ENCODE assay signal across 16 cellular contexts in the genomic region with DNA sequence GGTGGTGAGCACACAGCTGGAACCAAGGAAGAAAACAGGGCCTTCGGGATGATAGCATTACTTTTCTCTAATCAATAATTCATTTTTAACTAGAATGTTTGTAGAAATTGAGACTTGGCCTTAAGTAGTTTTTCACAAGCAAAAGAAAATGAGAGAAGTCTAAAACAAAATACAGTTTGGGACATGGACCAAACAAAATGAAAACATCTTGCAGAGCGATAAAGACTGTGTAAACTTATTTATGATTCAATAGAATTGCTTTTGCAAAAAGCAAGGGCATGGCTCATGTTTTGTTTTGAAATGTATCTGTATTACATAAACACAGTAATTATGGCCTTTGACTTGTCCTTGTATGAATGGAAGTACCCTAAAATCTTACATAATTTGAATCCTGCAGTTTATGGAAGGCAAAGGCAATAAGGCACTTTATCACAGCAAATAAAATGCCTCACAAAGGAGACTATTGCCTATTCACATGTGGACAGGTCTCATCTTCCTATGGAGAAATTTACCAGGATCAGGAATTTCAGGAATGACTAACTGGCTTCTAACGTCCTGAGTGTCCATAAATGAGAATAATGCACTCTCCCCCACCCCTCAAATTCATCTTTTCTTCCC.
DNase-seq lines count a peak whose midpoint lies in the region; TF ChIP-seq lines count a peak whose summit lies in the region.
"Had no signal": no experiment of that assay in that cellular context is flagged by ENCODE, and none has a peak within 500 bp of the region (broad histone marks: within the 10 kb centered on the region; RNA-seq: fewer than 3 reads in every experiment).

No MANE protein-coding gene starts in this region.

- H3K27ac ChIP-seq in PC-9 (peak overlapping the region; percentile 61), neuronal stem cell (replicated peaks; ENCODE audit: low read length) (no peak overlapping the region), uterus (peak overlapping the region; percentile 82 to 86)

- TF ChIP-seq CTCF in PC-9 (conservative IDR thresholded peaks at IDR 0.05), result no peak
- TF ChIP-seq CTCF in uterus (IDR thresholded peaks at IDR 0.05), result no peak
- TF ChIP-seq CTCF in GM20000 (IDR thresholded peaks at IDR 0.05; ENCODE audit: extremely low read depth, missing control alignments), result no peak

- no peak overlapping the region for H3K9ac ChIP-seq in neuronal stem cell (ENCODE audit: low read depth, low read length, poor library complexity)

- H4K8ac ChIP-seq in neuronal stem cell (ENCODE audit: low read depth, low read length), result no peak overlapping the region

- H2BK15ac ChIP-seq in neuronal stem cell (ENCODE audit: low read length), result no peak overlapping the region

- H3K9me3 Mint-ChIP-seq in dendritic cell treated with granulocyte-macrophage colony-stimulating factor and Interleukin-4, amounts not matched to agents 40 ng/mL and 50 ng/mL, for 4 days, result no peaks in the 10 kb centered on the region
- H3K9me3 Mint-ChIP-seq: activated naive CD4-positive, alpha-beta T cell treated with anti-CD3 and anti-CD28 coated beads, Interleukin-2, amount 10 ng/mL, durations not matched to agents 7 days and 5 days; CD8-positive, alpha-beta memory T cell had no signal

- no peak overlapping the region for H2AK5ac ChIP-seq in neuronal stem cell (ENCODE audit: low read depth, low read length)

- H3F3A ChIP-seq in PC-9 (ENCODE audit: insufficient read depth, low read depth), result peaks cover 15% of the 10 kb centered on the region; the same call in 1 of the 2 replicates

- H3K18ac ChIP-seq in neuronal stem cell (ENCODE audit: low read length), result no peak overlapping the region

- no peak for TF ChIP-seq POLR2A in uterus (IDR thresholded peaks at IDR 0.05)

- H3K36me3 Mint-ChIP-seq in dendritic cell treated with granulocyte-macrophage colony-stimulating factor and Interleukin-4, amounts not matched to agents 40 ng/mL and 50 ng/mL, for 4 days (ENCODE audit: low read depth), result no peaks in the 10 kb centered on the region
- H3K36me3 Mint-ChIP-seq: activated naive CD4-positive, alpha-beta T cell treated with anti-CD3 and anti-CD28 coated beads, Interleukin-2, amount 10 ng/mL, durations not matched to agents 7 days and 5 days had no signal

- no TSS peak for BruUV-seq in PC-9 (replicated peaks; lab: Mats Ljungman, UMichigan)

- no peaks in the 10 kb centered on the region for H3K79me1 ChIP-seq in neuronal stem cell (ENCODE audit: low read depth, low read length)

- no peaks in the 10 kb centered on the region for H3K27me3 Mint-ChIP-seq in dendritic cell treated with granulocyte-macrophage colony-stimulating factor and Interleukin-4, amounts not matched to agents 40 ng/mL and 50 ng/mL, for 4 days
- H3K27me3 Mint-ChIP-seq: activated naive CD4-positive, alpha-beta T cell treated with anti-CD3 and anti-CD28 coated beads, Interleukin-2, amount 10 ng/mL, durations not matched to agents 7 days and 5 days; progenitor cell of endocrine pancreas had no signal

- no peak overlapping the region; the same call in 1 of the 2 replicates for H3K4me3 ChIP-seq in PC-9
- H3K4me3 ChIP-seq in neuronal stem cell (ENCODE audit: low read length in 2 of 2), result no peak overlapping the region
- H3K4me3 ChIP-seq in uterus, result no peak overlapping the region

- H3K4me2 ChIP-seq in PC-9 (peak overlapping the region; percentile 45), neuronal stem cell (ENCODE audit: insufficient read depth, low read length, poor library complexity, severe bottlenecking) (no peak overlapping the region)

- H2BK120ac ChIP-seq in neuronal stem cell (ENCODE audit: low read depth, low read length), result no peak overlapping the region

- no peak overlapping the region for H3K4me3 Mint-ChIP-seq in dendritic cell treated with granulocyte-macrophage colony-stimulating factor and Interleukin-4, amounts not matched to agents 40 ng/mL and 50 ng/mL, for 4 days
- H3K4me3 Mint-ChIP-seq: activated naive CD4-positive, alpha-beta T cell treated with anti-CD3 and anti-CD28 coated beads, Interleukin-2, amount 10 ng/mL, durations not matched to agents 7 days and 5 days; CD8-positive, alpha-beta memory T cell had no signal

- intact Hi-C loops in PC-9 (cut with micrococcal nuclease; ENCODE audit: unreplicated experiment) (loop anchor here (1.0 to 10.0 kb wide), 3 partner anchors 86 to 227 kb away; no protein-coding TSS in a partner anchor), uterus (cut with DNase I; ENCODE audit: low total_unique reads) (no loop called here)
- intact Hi-C loops in dendritic cell treated with granulocyte-macrophage colony-stimulating factor and Interleukin-4, amounts not matched to agents 40 ng/mL and 50 ng/mL, for 4 days (cut with micrococcal nuclease), result no loop called here

- POLR2A ChIA-PET in PC-9 (lab: Charles Lee; ENCODE audit: unreplicated experiment), result no interaction called here

- H3K9me3 ChIP-seq in PC-9 (ENCODE audit: insufficient read depth, low read depth), result no peaks in the 10 kb centered on the region; the same call in 1 of the 2 replicates
- H3K9me3 ChIP-seq in neuronal stem cell (replicated peaks in 1 of 2; ENCODE audit: control insufficient read depth in 2 of 2, insufficient read depth in 1 of 2, low read depth in 1 of 2, low read length in 2 of 2), result no peaks in the 10 kb centered on the region
- H3K9me3 ChIP-seq in uterus, result no peaks in the 10 kb centered on the region

- H4K91ac ChIP-seq in neuronal stem cell (ENCODE audit: low read depth, low read length, poor library complexity), result no peak overlapping the region

- no peak overlapping the region for H3K23ac ChIP-seq in neuronal stem cell (ENCODE audit: low read depth, low read length, poor library complexity)

- H2BK12ac ChIP-seq in neuronal stem cell (ENCODE audit: low read length), result no peak overlapping the region

- H3K27ac Mint-ChIP-seq in dendritic cell treated with granulocyte-macrophage colony-stimulating factor and Interleukin-4, amounts not matched to agents 40 ng/mL and 50 ng/mL, for 4 days, result peak overlapping the region; percentile 16
- H3K27ac Mint-ChIP-seq: activated naive CD4-positive, alpha-beta T cell treated with anti-CD3 and anti-CD28 coated beads, Interleukin-2, amount 10 ng/mL, durations not matched to agents 7 days and 5 days; CD8-positive, alpha-beta memory T cell; progenitor cell of endocrine pancreas had no signal

- no peak overlapping the region for H2BK5ac ChIP-seq in neuronal stem cell (ENCODE audit: low read length)

- CTCF ChIA-PET in PC-9 (lab: Charles Lee), result no interaction called here

- DNase-seq in PC-9 (no peak), neuronal stem cell (ENCODE audit: low spot score) (no peak), uterus (no peak), NCI-H510A treated with DMSO at 0.1 percent for 48 hours (lab: John Stamatoyannopoulos, UW) (no peak), NCI-H146 treated with DMSO at 0.1 percent for 48 hours (lab: John Stamatoyannopoulos, UW; ENCODE audit: unreplicated experiment) (no peak), GM20000 (ENCODE audit: low spot score) (no peak)
- DNase-seq: activated CD8-positive, alpha-beta memory T cell treated with anti-CD3 and anti-CD28 coated beads for 24 hours; activated naive CD4-positive, alpha-beta T cell treated with anti-CD3 and anti-CD28 coated beads, Interleukin-2, amount 10 ng/mL, durations not matched to agents 7 days and 5 days; CD8-positive, alpha-beta memory T cell; central memory CD4-positive, alpha-beta T cell; midbrain; NCI-H1930; SHP77 treated with DMSO at 0.1 percent for 48 hours; stimulated activated CD4-positive, alpha-beta T cell treated with anti-CD3 and anti-CD28 coated beads, Interleukin-2, amount 100 ng/mL, for 48 hours had no signal

- H2AFZ ChIP-seq in PC-9, result no peak overlapping the region
- H2AFZ ChIP-seq in neuronal stem cell (ENCODE audit: low read length), result peak overlapping the region; percentile 32

- no peaks in the 10 kb centered on the region for H3K79me2 ChIP-seq in PC-9 (ENCODE audit: low read depth)

- H3K36me3 ChIP-seq in PC-9 (ENCODE audit: low read depth) (no peaks in the 10 kb centered on the region), neuronal stem cell (replicated peaks in 1 of 2; ENCODE audit: control insufficient read depth in 2 of 2, insufficient read depth in 2 of 2, low read length in 2 of 2) (no peaks in the 10 kb centered on the region), uterus (no peaks in the 10 kb centered on the region)

- H3K27me3 ChIP-seq in PC-9 (ENCODE audit: insufficient read depth, low read depth) (no peaks in the 10 kb centered on the region), neuronal stem cell (ENCODE audit: control insufficient read depth in 3 of 3, insufficient read depth in 3 of 3, low read depth in 1 of 3, low read length in 3 of 3) (no peaks in the 10 kb centered on the region), uterus (no peaks in the 10 kb centered on the region)

- H4K20me1 ChIP-seq in PC-9 (ENCODE audit: insufficient read depth), result no peaks in the 10 kb centered on the region

- no peak overlapping the region for H3K14ac ChIP-seq in neuronal stem cell (ENCODE audit: low read length)

- H3K9me2 ChIP-seq in PC-9 (ENCODE audit: insufficient read depth), result no peaks in the 10 kb centered on the region

- no CpG with 5 or more reads among the region's 3 CpGs for WGBS in neuronal stem cell (ENCODE audit: extremely low coverage in 2 of 2, insufficient read length in 2 of 2, insufficient replicate concordance in 1 of 2), 2 donors

- H3K4me1 Mint-ChIP-seq in dendritic cell treated with granulocyte-macrophage colony-stimulating factor and Interleukin-4, amounts not matched to agents 40 ng/mL and 50 ng/mL, for 4 days (ENCODE audit: low read depth), result peaks cover 47% of the 10 kb centered on the region

- peaks cover 37% of the 10 kb centered on the region for H3K4me1 ChIP-seq in PC-9 (replicated peaks; ENCODE audit: insufficient read depth)
- H3K4me1 ChIP-seq in neuronal stem cell (ENCODE audit: control insufficient read depth in 2 of 2, insufficient read depth in 1 of 2, low read depth in 1 of 2, low read length in 2 of 2), result no peaks in the 10 kb centered on the region
- peaks cover 4 to 9% of the 10 kb centered on the region in 2 donors for H3K4me1 ChIP-seq in uterus

- H3K4ac ChIP-seq in neuronal stem cell (ENCODE audit: low read length), result no peak overlapping the region
